In genomic region chr2:192499476-192499875, GRCh38 we compare ENCODE assay signal across 21 cellular contexts.
A peak's percentile ranks its signal among the peaks of the same experiment; 100 is the strongest.
DNase-seq lines count a peak whose midpoint lies in the region; ATAC-seq, FAIRE-seq and TF ChIP-seq lines count a peak whose summit lies in the region.
"Had no signal": no experiment of that assay in that cellular context is flagged by ENCODE, and none has a peak within 500 bp of the region (broad histone marks: within the 10 kb centered on the region; RNA-seq: fewer than 3 reads in every experiment).

No MANE protein-coding gene starts in this region.

- no peak overlapping the region for H3K4me2 ChIP-seq in A549
- H3K4me2 ChIP-seq: GM23338, KMS-11 had no signal

- no peak for TF ChIP-seq RAD21 in A549 (conservative IDR thresholded peaks at IDR 0.05 in 1 of 2, IDR thresholded peaks at IDR 0.05 in 1 of 2)

- POLR2A ChIA-PET in A549 (lab: Yijun Ruan, JAX), result no interaction called here

- TF ChIP-seq CTCF in A549 (IDR thresholded peaks at IDR 0.05) (no peak), VCaP (conservative IDR thresholded peaks at IDR 0.05) (no peak)

- CTCF ChIA-PET in A549 (lab: Yijun Ruan, JAX), result no interaction called here

- no peak for FAIRE-seq in A549 (lab: Jason Lieb, UNC)
- FAIRE-seq in HTR-8/SVneo (lab: Jason Lieb, UNC), result no peak
- FAIRE-seq: frontal cortex had no signal

- no peak for TF ChIP-seq POLR2A in A549 (IDR thresholded peaks at IDR 0.05; ENCODE audit: low read length)

- no peak overlapping the region for H3K4me3 ChIP-seq in A549
- H3K4me3 ChIP-seq: GM23338, left lung, right lobe of liver, uterus had no signal

- H3K27ac ChIP-seq in A549 (no peak overlapping the region), VCaP (peak overlapping the region; percentile 79; the same call in 1 of the 2 replicates)
- H3K27ac ChIP-seq: KMS-11, left lung, right lobe of liver, uterus had no signal

- DNase-seq in A549 (ENCODE audit: low read depth in 1 of 2, low spot score in 1 of 2), result no peak
- DNase-seq in HTR-8/SVneo (ENCODE audit: insufficient read length, low spot score), result peak; percentile 18
- DNase-seq in fibroblast of the conjunctiva (ENCODE audit: low read depth), result peak; percentile 2
- DNase-seq in T1000 (lab: John Stamatoyannopoulos, UW), result no peak
- no peak for DNase-seq in effector CD8-positive, alpha-beta T cell (lab: John Stamatoyannopoulos, UW)
- no peak for DNase-seq in SIG-M5 (lab: John Stamatoyannopoulos, UW)
- DNase-seq: activated CD8-positive, alpha-beta T cell treated with anti-CD3 and anti-CD28 coated beads for 36 hours; activated naive CD8-positive, alpha-beta T cell treated with anti-CD3 and anti-CD28 coated beads for 36 hours; activated T-cell treated with anti-CD3 and anti-CD28 coated beads, Interleukin-2, amount 50 U/mL, for 48 hours; caudate nucleus; COR-L47; effector CD4-positive, alpha-beta T cell; left lung; right lobe of liver; SHP77; uterus had no signal

- no peak for ATAC-seq in A549
- ATAC-seq in GM21447 (IDR thresholded peaks at IDR 0.05; ENCODE audit: unreplicated experiment), result no peak
- ATAC-seq: activated CD8-positive, alpha-beta T cell treated with anti-CD3 and anti-CD28 coated beads for 36 hours; GM23338; left lung; right lobe of liver had no signal

- TF ChIP-seq EP300 in A549 (IDR thresholded peaks at IDR 0.05), result no peak

- peaks cover 16% of the 10 kb centered on the region for H3K4me1 ChIP-seq in A549
- H3K4me1 ChIP-seq: left lung, right lobe of liver, uterus had no signal

- H3K9me3 ChIP-seq in A549, result no peaks in the 10 kb centered on the region
- H3K9me3 ChIP-seq: left lung, right lobe of liver, uterus had no signal

TF ChIP-seq in A549, 52 proteins besides CTCF, POLR2A, EP300 and RAD21:
- TF ChIP-seq RFX5 (IDR thresholded peaks at IDR 0.05), result no peak
- no peak for TF ChIP-seq FOSL2 (IDR thresholded peaks at IDR 0.05)
- peak; percentile 35; the same call in 1 of the 2 replicates for TF ChIP-seq FOSL2 (CRISPR knock-in tag; IDR thresholded peaks at IDR 0.05)
TF ChIP-seq in A549: peak in this region for 1.

Comparison
In these comparisons a context has a peak if more than half of its experiments do, and no peak if none do; other contexts are left out.
1. DNase-seq: peak in HTR-8/SVneo (single experiment) and fibroblast of the conjunctiva (single experiment); none in A549 (0 of 2), T1000 (single experiment), effector CD8-positive, alpha-beta T cell (single experiment) and SIG-M5 (single experiment).